Comparison of ENCODE assay signal across 9 cellular contexts in the genomic region with DNA sequence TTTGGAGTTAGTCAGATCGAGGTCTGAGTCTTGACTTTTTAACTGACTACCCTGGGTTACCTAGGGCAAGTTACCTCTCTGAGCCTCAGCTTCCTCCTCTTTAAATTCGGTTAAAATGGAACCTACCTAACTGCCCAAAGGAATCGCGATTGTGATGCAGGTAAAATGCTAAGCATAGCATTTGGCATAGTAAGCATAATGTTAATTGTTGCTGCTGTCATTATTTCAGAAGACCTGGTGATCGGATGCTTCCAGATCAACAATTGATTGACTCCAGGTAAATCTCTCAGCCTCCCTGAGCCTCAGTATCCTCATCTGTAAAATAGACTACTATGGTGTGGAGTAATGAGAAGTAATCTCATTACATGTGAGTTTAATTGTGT. TPM values are rescaled to one million over a fixed set of nuclear protein-coding genes. Genes with fewer than 3 reads are reported as not detected.
DNase-seq lines count a peak whose midpoint lies in the region; ATAC-seq, FAIRE-seq and TF ChIP-seq lines count a peak whose summit lies in the region.
"Had no signal": no experiment of that assay in that cellular context is flagged by ENCODE, and none has a peak within 500 bp of the region (broad histone marks: within the 10 kb centered on the region; RNA-seq: fewer than 3 reads in every experiment).

No MANE protein-coding gene starts in this region.

- H3K4me3 Mint-ChIP-seq in T-helper 2 cell treated with Interferon-gamma antibody and Interleukin-4, amounts not matched to agents 5 μg/mL and 100 μg/mL, for 36 hours, result peak overlapping the region; percentile 99

- no peaks in the 10 kb centered on the region for H3K27me3 Mint-ChIP-seq in T-helper 2 cell treated with Interferon-gamma antibody and Interleukin-4, amounts not matched to agents 5 μg/mL and 100 μg/mL, for 36 hours (ENCODE audit: low read depth)

- no peak for DNase-seq in T-helper 2 cell treated with Interferon-gamma antibody and Interleukin-4, amounts not matched to agents 5 μg/mL and 100 μg/mL, for 36 hours (ENCODE audit: low spot score)
- no peak for DNase-seq in T-helper 2 cell
- no peak for DNase-seq in activated naive CD4-positive, alpha-beta T cell treated with anti-CD3 and anti-CD28 coated beads, Interleukin-2, amount 50 U/mL, for 72 hours (ENCODE audit: low spot score in 2 of 2)
- DNase-seq in kidney, result no peak
- no peak for DNase-seq in NCI-H2107 treated with DMSO at 0.1 percent for 48 hours (lab: John Stamatoyannopoulos, UW; ENCODE audit: unreplicated experiment)
- DNase-seq in EL, result no peak
- DNase-seq in NCI-H526 (lab: John Stamatoyannopoulos, UW), result no peak
- DNase-seq: ACHN had no signal

- intact Hi-C loops in kidney (cut with DNase I), result no loop called here

- H3K4me1 ChIP-seq in kidney (ENCODE audit: control insufficient read depth in 1 of 2, insufficient read depth in 1 of 2, low read depth in 1 of 2, low read length in 2 of 2), result peaks cover 0 to 9% of the 10 kb centered on the region in 2 donors
- peaks cover 4 to 29% (median 25%) of the 10 kb centered on the region in 5 donors for H3K4me1 ChIP-seq in subcutaneous abdominal adipose tissue (ENCODE audit: control insufficient read depth in 5 of 5, insufficient read depth in 5 of 5, low read length in 5 of 5)

- H3K4me3 ChIP-seq in kidney (ENCODE audit: low read length in 2 of 2), result peak overlapping the region; percentile 77 to 82
- H3K4me3 ChIP-seq in subcutaneous abdominal adipose tissue (ENCODE audit: low read depth in 1 of 5, low read length in 5 of 5), result peak overlapping the region; percentile 79 to 92 (median 88)

- H3K9me3 ChIP-seq in kidney (ENCODE audit: control insufficient read depth in 1 of 2, low read length in 2 of 2), result no peaks in the 10 kb centered on the region
- no peaks in the 10 kb centered on the region for H3K9me3 ChIP-seq in subcutaneous abdominal adipose tissue (ENCODE audit: control insufficient read depth in 5 of 5, low read length in 5 of 5)

- H3K4me1 Mint-ChIP-seq in T-helper 2 cell treated with Interferon-gamma antibody and Interleukin-4, amounts not matched to agents 5 μg/mL and 100 μg/mL, for 36 hours (ENCODE audit: low read depth), result peaks cover 25% of the 10 kb centered on the region

- TF ChIP-seq CTCF in kidney (IDR thresholded peaks at IDR 0.05; ENCODE audit: borderline replicate concordance, extremely low read depth, insufficient read depth), result no peak

- ATAC-seq in activated naive CD4-positive, alpha-beta T cell treated with anti-CD3 and anti-CD28 coated beads, Interleukin-2, amount 50 U/mL, for 72 hours, result no peak

- peaks cover 10% of the 10 kb centered on the region for H3K36me3 Mint-ChIP-seq in T-helper 2 cell treated with Interferon-gamma antibody and Interleukin-4, amounts not matched to agents 5 μg/mL and 100 μg/mL, for 36 hours (ENCODE audit: low read depth)
- H3K36me3 Mint-ChIP-seq in activated naive CD4-positive, alpha-beta T cell treated with anti-CD3 and anti-CD28 coated beads, Interleukin-2, amount 50 U/mL, for 72 hours, result peaks cover 10% of the 10 kb centered on the region in 2 donors

- no peaks in the 10 kb centered on the region for H3K36me3 ChIP-seq in kidney (ENCODE audit: control insufficient read depth in 1 of 2, insufficient read depth in 2 of 2, low read length in 2 of 2)
- H3K36me3 ChIP-seq in subcutaneous abdominal adipose tissue (ENCODE audit: control insufficient read depth in 5 of 5, insufficient read depth in 5 of 5, low read length in 5 of 5), result peaks cover 0 to 3% (median 0%) of the 10 kb centered on the region in 5 donors

- H3K9me3 Mint-ChIP-seq in T-helper 2 cell treated with Interferon-gamma antibody and Interleukin-4, amounts not matched to agents 5 μg/mL and 100 μg/mL, for 36 hours, result no peaks in the 10 kb centered on the region
- H3K9me3 Mint-ChIP-seq in activated naive CD4-positive, alpha-beta T cell treated with anti-CD3 and anti-CD28 coated beads, Interleukin-2, amount 50 U/mL, for 72 hours, result no peaks in the 10 kb centered on the region

- H3K27ac ChIP-seq in kidney (ENCODE audit: low read depth in 2 of 2, low read length in 2 of 2), result no peak overlapping the region
- H3K27ac ChIP-seq in subcutaneous abdominal adipose tissue (ENCODE audit: low read depth, low read length), result no peak overlapping the region

- no peak for FAIRE-seq in kidney (lab: Jason Lieb, UNC)

- peak overlapping the region; percentile 37 to 52 for H3K9ac ChIP-seq in kidney (ENCODE audit: low read length in 2 of 2)
- peak overlapping the region; percentile 43 to 81 (median 74) for H3K9ac ChIP-seq in subcutaneous abdominal adipose tissue (ENCODE audit: low read length in 5 of 5)

- no peaks in the 10 kb centered on the region for H3K27me3 ChIP-seq in subcutaneous abdominal adipose tissue (ENCODE audit: control insufficient read depth in 5 of 5, insufficient read depth in 4 of 5, low read length in 5 of 5)

- H3K27ac Mint-ChIP-seq in T-helper 2 cell treated with Interferon-gamma antibody and Interleukin-4, amounts not matched to agents 5 μg/mL and 100 μg/mL, for 36 hours, result peak overlapping the region; percentile 89
- peak overlapping the region; percentile 82 to 84 for H3K27ac Mint-ChIP-seq in activated naive CD4-positive, alpha-beta T cell treated with anti-CD3 and anti-CD28 coated beads, Interleukin-2, amount 50 U/mL, for 72 hours

RNA-seq across cellular contexts. Expression of a gene that starts 0.6 kb away (rescaled TPM):
- 10 to 100 TPM; 11.4 to 26.0 TPM for total RNA-seq in activated naive CD4-positive, alpha-beta T cell treated with anti-CD3 and anti-CD28 coated beads, Interleukin-2, amount 50 U/mL, for 72 hours
- 4.1 TPM for total RNA-seq in kidney
- polyA plus RNA-seq in kidney (ENCODE audit: insufficient read depth, low read depth, low replicate concordance), result 16.6 TPM

RNA-seq across cellular contexts. Expression of a gene that starts 14.5 kb away (rescaled TPM):
- 10 to 100 TPM; 86.8 to 90.1 TPM for total RNA-seq in activated naive CD4-positive, alpha-beta T cell treated with anti-CD3 and anti-CD28 coated beads, Interleukin-2, amount 50 U/mL, for 72 hours
- 38.6 TPM for total RNA-seq in kidney
- 174 TPM for polyA plus RNA-seq in kidney (ENCODE audit: insufficient read depth, low read depth, low replicate concordance)

RNA-seq across cellular contexts. Expression of a gene that starts 21.3 kb away (rescaled TPM):
- total RNA-seq in activated naive CD4-positive, alpha-beta T cell treated with anti-CD3 and anti-CD28 coated beads, Interleukin-2, amount 50 U/mL, for 72 hours, result not detected
- not detected for total RNA-seq in kidney
- not detected for polyA plus RNA-seq in kidney (ENCODE audit: insufficient read depth, low read depth, low replicate concordance)

RNA-seq across cellular contexts. Expression of a gene that starts 51.4 kb away (rescaled TPM):
- total RNA-seq in activated naive CD4-positive, alpha-beta T cell treated with anti-CD3 and anti-CD28 coated beads, Interleukin-2, amount 50 U/mL, for 72 hours, result 100 to 1,000 TPM; 122 to 188 TPM
- total RNA-seq in kidney, result 71.4 TPM
- 73.9 TPM for polyA plus RNA-seq in kidney (ENCODE audit: insufficient read depth, low read depth, low replicate concordance)

RNA-seq across cellular contexts. Expression of a gene that starts 55.7 kb away (rescaled TPM):
- total RNA-seq in activated naive CD4-positive, alpha-beta T cell treated with anti-CD3 and anti-CD28 coated beads, Interleukin-2, amount 50 U/mL, for 72 hours, result 1 to 10 TPM in 1 of 2 donors, not detected in 1; 1.4 TPM
- 2.6 TPM for total RNA-seq in kidney
- 5.5 TPM for polyA plus RNA-seq in kidney (ENCODE audit: insufficient read depth, low read depth, low replicate concordance)
